ENCODE assay signal across 1 cellular context in genomic region chr2:128289439-128289838, GRCh38.
TF ChIP-seq lines count a peak whose summit lies in the region.

No MANE protein-coding gene starts in this region.

TF ChIP-seq in WTC11, 78 proteins besides CTCF, POLR2A, EP300 and RAD21 (continued from another document):
- TF ChIP-seq ZNF317 (CRISPR knock-in tag; IDR thresholded peaks at IDR 0.05; ENCODE audit: borderline replicate concordance, low read depth) (peak; percentile 56; the same call in 1 of the 2 replicates), ZNF423 (CRISPR knock-in tag; IDR thresholded peaks at IDR 0.05) (peak; percentile 94), SMAD4 (CRISPR knock-in tag; IDR thresholded peaks at IDR 0.05) (no peak)
